Comparison of ENCODE assay signal across 14 cellular contexts in genomic region chr2:40625849-40626248, GRCh38.
DNase-seq lines count a peak whose midpoint lies in the region; ATAC-seq and TF ChIP-seq lines count a peak whose summit lies in the region.
"Had no signal": no experiment of that assay in that cellular context is flagged by ENCODE, and none has a peak within 500 bp of the region (broad histone marks: within the 10 kb centered on the region; RNA-seq: fewer than 3 reads in every experiment).

No MANE protein-coding gene starts in this region.

- no peak for ATAC-seq in GM18505 (IDR thresholded peaks at IDR 0.05; ENCODE audit: unreplicated experiment)
- ATAC-seq in HG03196 (IDR thresholded peaks at IDR 0.05; ENCODE audit: unreplicated experiment) = no peak
- ATAC-seq: activated CD4-positive, CD25-positive, alpha-beta regulatory T cell treated with anti-CD3 and anti-CD28 coated beads, Interleukin-2, amount 50 U/mL, for 24 hours had no signal

- no peak for TF ChIP-seq POLR2A in GM18505 (IDR thresholded peaks at IDR 0.05; ENCODE audit: borderline replicate concordance, extremely low read depth, insufficient read depth, insufficient read length)

- H3K27ac ChIP-seq in brain microvascular endothelial cell = peak overlapping the region; percentile 35
- H3K27ac ChIP-seq in dorsolateral prefrontal cortex = no peak overlapping the region
- H3K27ac ChIP-seq: SJSA1, uterus had no signal

- H3K4me3 ChIP-seq in brain microvascular endothelial cell (ENCODE audit: low read depth, low read length) (no peak overlapping the region), dorsolateral prefrontal cortex (no peak overlapping the region)
- H3K4me3 ChIP-seq: SJSA1, uterus had no signal

- in situ Hi-C loops in brain microvascular endothelial cell (cut with HindIII; ENCODE audit: low pct_ligation_motif_present, low sequenced_read_pairs) = no loop called here

- no peaks in the 10 kb centered on the region for H3K36me3 ChIP-seq in brain microvascular endothelial cell (replicated peaks)
- H3K36me3 ChIP-seq: SJSA1, uterus had no signal

- H3K27me3 ChIP-seq in brain microvascular endothelial cell (replicated peaks) (no peaks in the 10 kb centered on the region), dorsolateral prefrontal cortex (no peaks in the 10 kb centered on the region)
- H3K27me3 ChIP-seq: SJSA1, uterus had no signal

- DNase-seq in COLO829 (ENCODE audit: low spot score) (peak; percentile 59), NCI-H146 (lab: John Stamatoyannopoulos, UW) (peak; percentile 31), brain microvascular endothelial cell (peak; percentile 52), kidney tubule cell (ENCODE audit: low spot score) (peak; percentile 74), dorsolateral prefrontal cortex (no peak), LoVo (ENCODE audit: low spot score) (no peak)
- DNase-seq: activated T-cell treated with anti-CD3 and anti-CD28 coated beads, Interleukin-2, amount 50 U/mL, for 48 hours; GOT3; NCI-H2081 treated with DMSO at 0.1 percent for 48 hours; uterus had no signal

- no peak for TF ChIP-seq CTCF in brain microvascular endothelial cell (IDR thresholded peaks at IDR 0.05; ENCODE audit: low read depth, low read length, missing control alignments)
- TF ChIP-seq CTCF in dorsolateral prefrontal cortex (IDR thresholded peaks at IDR 0.05 in 54 of 56, conservative IDR thresholded peaks at IDR 0.05 in 2 of 56; ENCODE audit: low read depth in 1 of 56, partially characterized antibody in 56 of 56) = no peak

- intact Hi-C loops in dorsolateral prefrontal cortex (cut with DNase I) = no loop called here

Comparison
In these comparisons a context has a peak if more than half of its experiments do, and no peak if none do; other contexts are left out.
1. DNase-seq: peak in COLO829 (single experiment), NCI-H146 (single experiment), brain microvascular endothelial cell (single experiment) and kidney tubule cell (single experiment); none in dorsolateral prefrontal cortex (0 of 10) and LoVo (single experiment).